In genomic region chr1:32448186-32448772, GRCh38 we compare ENCODE assay signal across 9 cellular contexts. TPM values are rescaled to one million over a fixed set of nuclear protein-coding genes. Genes with fewer than 3 reads are reported as not detected.
DNase-seq lines count a peak whose midpoint lies in the region; ATAC-seq and TF ChIP-seq lines count a peak whose summit lies in the region.
"Not testable (repeated sequence)": the region's sequence is repeated elsewhere in the genome, so short reads cannot be mapped to it uniquely, and the experiment has no call there.
"Had no signal": no experiment of that assay in that cellular context is flagged by ENCODE, and none has a peak within 500 bp of the region (broad histone marks: within the 10 kb centered on the region; RNA-seq: fewer than 3 reads in every experiment).

No MANE protein-coding gene starts in this region.

- intact Hi-C loops in activated T-helper 1 cell treated with anti-CD3 and anti-CD28 coated beads, Interleukin-12 subunit alpha, Interleukin-12 subunit beta, Interleukin-2, Interleukin-4 antibody, amounts not matched to agents 30 ng/mL and 10 ng/mL and 1 ng/mL, durations not matched to agents 14 hours and 24 hours and 36 hours (cut with micrococcal nuclease), result loop anchor here (5.0 kb wide), 1 partner anchor 324 kb away; no protein-coding TSS in a partner anchor
- intact Hi-C loops in esophagus squamous epithelium (cut with DNase I), result not testable (repeated sequence)

- peak; percentile 9 for DNase-seq in AG04449 (ENCODE audit: low read depth, low spot score)
- not testable (repeated sequence) for DNase-seq in GM13976 (ENCODE audit: low spot score); esophagus squamous epithelium (lab: John Stamatoyannopoulos, UW)
- DNase-seq in NCI-H146 treated with DMSO at 0.1 percent for 48 hours (lab: John Stamatoyannopoulos, UW; ENCODE audit: unreplicated experiment), result peak; percentile 21
- peak; percentile 32 for DNase-seq in SIG-M5 treated with dmso at 0.1 percent for 504 hours (lab: John Stamatoyannopoulos, UW; ENCODE audit: unreplicated experiment)
- peak; percentile 24 for DNase-seq in activated T-helper 1 cell treated with anti-CD3 and anti-CD28 coated beads, Interleukin-12 subunit alpha, Interleukin-12 subunit beta, Interleukin-2, Interleukin-4 antibody, amounts not matched to agents 30 ng/mL and 10 ng/mL and 1 ng/mL, durations not matched to agents 14 hours and 24 hours and 36 hours (ENCODE audit: low spot score)
- DNase-seq in lung (ENCODE audit: low spot score), result peak; percentile 69
- DNase-seq in stimulated activated CD4-positive, alpha-beta T cell treated with anti-CD3 and anti-CD28 coated beads, Interleukin-15, amount 100 ng/mL, for 48 hours (ENCODE audit: low read depth in 2 of 2), result peak; percentile 26 to 43

- peak; percentile 76 for TF ChIP-seq CTCF in AG04449 (IDR thresholded peaks at IDR 0.05; ENCODE audit: insufficient read depth, low read length, missing control alignments)
- TF ChIP-seq CTCF in GM13976 (IDR thresholded peaks at IDR 0.05; ENCODE audit: borderline replicate concordance, control extremely low read depth, extremely low read depth, insufficient read depth, missing control alignments), result peak; percentile 78
- peak; percentile 19 to 87 (median 80) for TF ChIP-seq CTCF in esophagus squamous epithelium (IDR thresholded peaks at IDR 0.05)
- TF ChIP-seq CTCF in lung (IDR thresholded peaks at IDR 0.05; ENCODE audit: control extremely low read depth, extremely low read depth), result peak; percentile 58

- not testable (repeated sequence) for H3K9me3 Mint-ChIP-seq in activated T-helper 1 cell treated with anti-CD3 and anti-CD28 coated beads, Interleukin-12 subunit alpha, Interleukin-12 subunit beta, Interleukin-2, Interleukin-4 antibody, amounts not matched to agents 30 ng/mL and 10 ng/mL and 1 ng/mL, durations not matched to agents 14 hours and 24 hours and 36 hours

- peaks cover 0 to 41% (median 0%) of the 10 kb centered on the region in 4 donors for H3K27me3 ChIP-seq in esophagus squamous epithelium
- H3K27me3 ChIP-seq in lung (ENCODE audit: control insufficient read depth, insufficient read depth), result not testable (repeated sequence)

- not testable (repeated sequence) for ATAC-seq in lung (ENCODE audit: insufficient read depth, low FRiP score)

- H3K27me3 Mint-ChIP-seq in activated T-helper 1 cell treated with anti-CD3 and anti-CD28 coated beads, Interleukin-12 subunit alpha, Interleukin-12 subunit beta, Interleukin-2, Interleukin-4 antibody, amounts not matched to agents 30 ng/mL and 10 ng/mL and 1 ng/mL, durations not matched to agents 14 hours and 24 hours and 36 hours (ENCODE audit: insufficient read depth), result peaks cover 23% of the 10 kb centered on the region

- not testable (repeated sequence) for H3K36me3 ChIP-seq in esophagus squamous epithelium; lung (ENCODE audit: control insufficient read depth in 2 of 2, insufficient read depth in 2 of 2, low read length in 2 of 2)

- not testable (repeated sequence) for H3K4me1 Mint-ChIP-seq in activated T-helper 1 cell treated with anti-CD3 and anti-CD28 coated beads, Interleukin-12 subunit alpha, Interleukin-12 subunit beta, Interleukin-2, Interleukin-4 antibody, amounts not matched to agents 30 ng/mL and 10 ng/mL and 1 ng/mL, durations not matched to agents 14 hours and 24 hours and 36 hours (ENCODE audit: low read depth)

- H3K36me3 Mint-ChIP-seq in activated T-helper 1 cell treated with anti-CD3 and anti-CD28 coated beads, Interleukin-12 subunit alpha, Interleukin-12 subunit beta, Interleukin-2, Interleukin-4 antibody, amounts not matched to agents 30 ng/mL and 10 ng/mL and 1 ng/mL, durations not matched to agents 14 hours and 24 hours and 36 hours (ENCODE audit: low read depth), result not testable (repeated sequence)

- peak overlapping the region; percentile 33 for H3K4me3 ChIP-seq in AG04449 (ENCODE audit: low read depth, low read length)
- peak overlapping the region in 2 of 4 donors; percentile 8 to 41 for H3K4me3 ChIP-seq in esophagus squamous epithelium
- not testable (repeated sequence) for H3K4me3 ChIP-seq in lung

- H3K27ac ChIP-seq in esophagus squamous epithelium; lung (ENCODE audit: low read depth in 1 of 2, low read length in 1 of 2): not testable (repeated sequence)

- POLR2A ChIA-PET in AG04449 (lab: Yijun Ruan, JAX), result not testable (repeated sequence)

- TF ChIP-seq POLR2A in esophagus squamous epithelium (IDR thresholded peaks at IDR 0.05), result not testable (repeated sequence)

- not testable (repeated sequence) for H3K4me1 ChIP-seq in esophagus squamous epithelium; lung (ENCODE audit: control insufficient read depth in 2 of 2, insufficient read depth in 2 of 2, low read length in 2 of 2)

- not testable (repeated sequence) for H3K4me3 Mint-ChIP-seq in activated T-helper 1 cell treated with anti-CD3 and anti-CD28 coated beads, Interleukin-12 subunit alpha, Interleukin-12 subunit beta, Interleukin-2, Interleukin-4 antibody, amounts not matched to agents 30 ng/mL and 10 ng/mL and 1 ng/mL, durations not matched to agents 14 hours and 24 hours and 36 hours

- WGBS in esophagus squamous epithelium, 2 donors, result 37 to 49% methylated on average over 9 to 11 of the region's 12 CpGs
- WGBS in lung, 2 donors, result 39 to 49% methylated on average over 12 of the region's 12 CpGs

- H3K9me3 ChIP-seq in esophagus squamous epithelium, result peaks cover 0 to 11% (median 7%) of the 10 kb centered on the region in 3 donors
- not testable (repeated sequence) for H3K9me3 ChIP-seq in lung (ENCODE audit: control insufficient read depth in 2 of 2, insufficient read depth in 1 of 2, low read length in 1 of 2)

- in situ Hi-C loops in GM13976 (cut with MboI; ENCODE audit: low sequenced_read_pairs, unreplicated experiment), result not testable (repeated sequence)

- CTCF ChIA-PET in AG04449 (lab: Yijun Ruan, JAX), result interaction anchor here (1.0 to 2.7 kb wide), 10 partner anchors 12 to 172 kb away, joined by 3 to 9 read pairs (median 6); partner anchors contain the start of genes BSDC1 and ZBTB8B

- not testable (repeated sequence) for H3K27ac Mint-ChIP-seq in activated T-helper 1 cell treated with anti-CD3 and anti-CD28 coated beads, Interleukin-12 subunit alpha, Interleukin-12 subunit beta, Interleukin-2, Interleukin-4 antibody, amounts not matched to agents 30 ng/mL and 10 ng/mL and 1 ng/mL, durations not matched to agents 14 hours and 24 hours and 36 hours

RNA-seq across cellular contexts. Expression of gene ZBTB8B, which starts 16.6 kb away (rescaled TPM):
- total RNA-seq in activated T-helper 1 cell treated with anti-CD3 and anti-CD28 coated beads, Interleukin-12 subunit alpha, Interleukin-12 subunit beta, Interleukin-2, Interleukin-4 antibody, amounts not matched to agents 30 ng/mL and 10 ng/mL and 1 ng/mL, durations not matched to agents 14 hours and 24 hours and 36 hours, result not detected in 2 replicates
- not detected for total RNA-seq in esophagus squamous epithelium
- total RNA-seq in lung, result under 1 TPM; 0.03 to 0.09 TPM
- under 1 TPM; under 0.01 to 0.02 TPM for polyA plus RNA-seq in lung
- total RNA-seq: CD4-positive, alpha-beta memory T cell had no signal
- polyA plus RNA-seq: CD4-positive, alpha-beta memory T cell had no signal

RNA-seq across cellular contexts. Expression of gene BSDC1, which starts 54.0 kb away (rescaled TPM):
- total RNA-seq in activated T-helper 1 cell treated with anti-CD3 and anti-CD28 coated beads, Interleukin-12 subunit alpha, Interleukin-12 subunit beta, Interleukin-2, Interleukin-4 antibody, amounts not matched to agents 30 ng/mL and 10 ng/mL and 1 ng/mL, durations not matched to agents 14 hours and 24 hours and 36 hours, result 48.8 and 50.3 TPM in 2 replicates
- total RNA-seq in esophagus squamous epithelium (10 to 100 TPM; 42.4 to 62.2 (median 45.9) TPM), lung (10 to 100 TPM; 58.7 to 80.5 TPM)
- 10 to 100 TPM; 32.8 to 38.0 TPM for polyA plus RNA-seq in lung
